In genomic region chr5:35159370-35159742, GRCh38 we compare ENCODE assay signal across 13 cellular contexts.
DNase-seq lines count a peak whose midpoint lies in the region; ATAC-seq and TF ChIP-seq lines count a peak whose summit lies in the region.
"Had no signal": no experiment of that assay in that cellular context is flagged by ENCODE, and none has a peak within 500 bp of the region (broad histone marks: within the 10 kb centered on the region; RNA-seq: fewer than 3 reads in every experiment).

No MANE protein-coding gene starts in this region.

- DNase-seq in fibroblast of peridontal ligament (ENCODE audit: extremely low read depth) (peak; percentile 11), lung (ENCODE audit: low spot score) (peak; percentile 60), thoracic aorta (ENCODE audit: low spot score) (no peak), WERI-Rb-1 (no peak), T-cell (no peak), NCI-H2196 treated with DMSO at 0.1 percent for 48 hours (lab: John Stamatoyannopoulos, UW; ENCODE audit: unreplicated experiment) (no peak)
- DNase-seq: NCI-H187, NCI-H510A treated with DMSO at 0.1 percent for 48 hours had no signal

- H3K4me1 ChIP-seq in HUES6 (ENCODE audit: control insufficient read depth, insufficient read depth, low read length) (peaks cover 22% of the 10 kb centered on the region), lung (ENCODE audit: control insufficient read depth in 2 of 2, insufficient read depth in 2 of 2, low read length in 2 of 2) (peaks cover 0 to 5% of the 10 kb centered on the region in 2 donors), thoracic aorta (ENCODE audit: control insufficient read depth in 1 of 2, low read depth in 2 of 2) (peaks cover 0 to 11% of the 10 kb centered on the region in 2 donors)

- H3K9ac ChIP-seq in HUES6 (ENCODE audit: low read length) = no peak overlapping the region

- CTCF ChIA-PET in T-cell (lab: Charles Lee) = interaction anchor here in 1 of 2 donors (0.6 kb wide), 1 partner anchor 197 kb away, joined by 9 read pairs; no protein-coding TSS in a partner anchor

- H3K4me3 ChIP-seq in HUES6 (ENCODE audit: low read depth, low read length) = no peak overlapping the region
- H3K4me3 ChIP-seq in lung = no peak overlapping the region
- H3K4me3 ChIP-seq in thoracic aorta = no peak overlapping the region
- no peak overlapping the region for H3K4me3 ChIP-seq in WERI-Rb-1 (ENCODE audit: low read depth, low read length)

- no peaks in the 10 kb centered on the region for H3K4me1 Mint-ChIP-seq in T-cell
- H3K4me1 Mint-ChIP-seq: activated naive CD4-positive, alpha-beta T cell treated with anti-CD3 and anti-CD28 coated beads, Interleukin-2, amount 50 U/mL, for 24 hours had no signal

- H3K27me3 ChIP-seq in HUES6 (ENCODE audit: control insufficient read depth, insufficient read depth, low read length) = no peaks in the 10 kb centered on the region
- H3K27me3 ChIP-seq in lung (ENCODE audit: control insufficient read depth, insufficient read depth) = no peaks in the 10 kb centered on the region
- no peaks in the 10 kb centered on the region for H3K27me3 ChIP-seq in thoracic aorta (replicated peaks; ENCODE audit: insufficient read depth)
- peaks cover 83% of the 10 kb centered on the region for H3K27me3 ChIP-seq in WERI-Rb-1 (ENCODE audit: insufficient read depth, low read depth, severe bottlenecking)

- TF ChIP-seq CTCF in lung (IDR thresholded peaks at IDR 0.05; ENCODE audit: control extremely low read depth, extremely low read depth) = no peak
- TF ChIP-seq CTCF in thoracic aorta (IDR thresholded peaks at IDR 0.05) = no peak
- TF ChIP-seq CTCF in WERI-Rb-1 (IDR thresholded peaks at IDR 0.05; ENCODE audit: low read depth, low read length) = no peak

- H3K9me3 Mint-ChIP-seq in T-cell = no peaks in the 10 kb centered on the region
- H3K9me3 Mint-ChIP-seq: activated naive CD4-positive, alpha-beta T cell treated with anti-CD3 and anti-CD28 coated beads, Interleukin-2, amount 50 U/mL, for 24 hours had no signal

- H3K4me3 Mint-ChIP-seq in T-cell = no peak overlapping the region
- H3K4me3 Mint-ChIP-seq: activated naive CD4-positive, alpha-beta T cell treated with anti-CD3 and anti-CD28 coated beads, Interleukin-2, amount 50 U/mL, for 24 hours had no signal

- H3K9me3 ChIP-seq in HUES6 (ENCODE audit: control insufficient read depth, insufficient read depth, low read depth, low read length) (no peaks in the 10 kb centered on the region), lung (ENCODE audit: control insufficient read depth in 2 of 2, insufficient read depth in 1 of 2, low read length in 1 of 2) (no peaks in the 10 kb centered on the region), thoracic aorta (no peaks in the 10 kb centered on the region), WERI-Rb-1 (ENCODE audit: severe bottlenecking) (no peaks in the 10 kb centered on the region)

- H3K27ac Mint-ChIP-seq in T-cell = no peak overlapping the region
- H3K27ac Mint-ChIP-seq: activated naive CD4-positive, alpha-beta T cell treated with anti-CD3 and anti-CD28 coated beads, Interleukin-2, amount 50 U/mL, for 24 hours had no signal

- POLR2A ChIA-PET in T-cell (lab: Charles Lee) = interaction anchor here in 1 of 2 donors (0.5 kb wide), 1 partner anchor 489 kb away, joined by 4 read pairs; no protein-coding TSS in a partner anchor

- no peaks in the 10 kb centered on the region for H3K36me3 Mint-ChIP-seq in T-cell
- H3K36me3 Mint-ChIP-seq: activated naive CD4-positive, alpha-beta T cell treated with anti-CD3 and anti-CD28 coated beads, Interleukin-2, amount 50 U/mL, for 24 hours had no signal

- ATAC-seq in lung (ENCODE audit: insufficient read depth, low FRiP score) (peak; percentile 85), thoracic aorta (ENCODE audit: insufficient number of reproducible peaks, low FRiP score, low read depth) (no peak), HG02840 (IDR thresholded peaks at IDR 0.05; ENCODE audit: low FRiP score, unreplicated experiment) (no peak), T-cell (replicated peaks in 1 of 4) (no peak)

- H3K27ac ChIP-seq in HUES6 (ENCODE audit: low read depth, low read length) (peak overlapping the region; percentile 8; the same call in 1 of the 2 replicates), lung (ENCODE audit: low read depth in 1 of 2, low read length in 1 of 2) (peak overlapping the region in 1 of 2 donors; percentile 15), thoracic aorta (peak overlapping the region; percentile 14 to 34), WERI-Rb-1 (no peak overlapping the region)
- H3K27ac ChIP-seq: C4-2B, HL-60 had no signal

- H3K27me3 Mint-ChIP-seq in T-cell = peaks cover 6 to 9% of the 10 kb centered on the region in 2 donors

- H3K36me3 ChIP-seq in HUES6 (ENCODE audit: control insufficient read depth, insufficient read depth, low read length) (no peaks in the 10 kb centered on the region), lung (ENCODE audit: control insufficient read depth in 2 of 2, insufficient read depth in 2 of 2, low read length in 2 of 2) (no peaks in the 10 kb centered on the region), thoracic aorta (no peaks in the 10 kb centered on the region), WERI-Rb-1 (no peaks in the 10 kb centered on the region)

- 53 to 78% methylated on average over 2 of the region's 2 CpGs for WGBS in lung, 2 donors

Comparison
In these comparisons a context has a peak if more than half of its experiments do, and no peak if none do; other contexts are left out.
1. DNase-seq: peak in fibroblast of peridontal ligament (single experiment) and lung (single experiment); none in thoracic aorta (single experiment), WERI-Rb-1 (single experiment), T-cell (0 of 34) and NCI-H2196 treated with DMSO at 0.1 percent for 48 hours (single experiment).